ENCODE assay signal across 1 cellular context in the genomic region with DNA sequence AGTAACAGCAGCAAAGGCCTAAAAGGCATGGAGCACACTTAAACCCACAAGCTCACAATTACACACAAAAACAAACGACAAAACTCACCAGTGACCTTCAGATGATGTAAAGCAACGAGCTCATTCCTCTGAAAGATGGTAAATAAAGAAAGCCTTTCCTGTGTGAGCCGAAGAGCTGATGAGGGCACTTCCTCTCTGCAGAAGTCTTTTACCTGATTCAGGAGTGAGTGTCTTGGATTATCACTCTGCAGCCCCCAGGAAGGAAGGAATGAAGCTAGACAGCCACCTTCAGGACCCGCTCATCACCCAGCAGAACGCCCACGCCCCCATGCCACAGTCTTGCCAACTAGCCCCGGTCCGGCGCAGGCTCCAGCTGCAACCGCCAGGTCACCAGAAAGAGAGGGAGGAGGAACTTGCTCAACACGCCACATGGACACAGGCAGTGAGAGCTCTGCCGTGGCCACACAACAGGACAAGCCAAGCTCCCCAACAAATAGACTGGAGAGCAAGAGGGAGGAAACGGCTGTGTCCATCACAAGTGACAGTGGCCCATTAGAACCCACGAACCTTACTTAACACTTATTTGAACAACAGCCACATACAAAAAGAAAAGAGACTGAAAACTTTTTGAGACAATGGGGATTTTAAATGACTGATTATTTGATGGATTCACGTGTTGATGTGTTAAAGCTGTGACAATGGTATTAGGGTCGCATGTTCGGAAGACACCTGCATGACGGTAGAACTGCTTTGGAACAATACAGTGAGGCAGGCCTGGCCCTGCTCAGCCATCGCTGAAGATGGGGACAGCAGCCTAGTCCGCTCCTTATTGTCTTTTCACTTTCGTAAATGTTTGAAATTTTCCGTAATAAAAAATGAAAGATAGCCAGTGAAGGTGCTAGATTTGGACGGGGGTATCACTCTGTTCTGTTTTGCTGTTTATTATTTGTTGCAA.
TF ChIP-seq lines count a peak whose summit lies in the region.

No MANE protein-coding gene starts in this region.

TF ChIP-seq in K562, 482 proteins besides CTCF, POLR2A, EP300 and RAD21 (continued from another document):
- TF ChIP-seq, protein P1, sequence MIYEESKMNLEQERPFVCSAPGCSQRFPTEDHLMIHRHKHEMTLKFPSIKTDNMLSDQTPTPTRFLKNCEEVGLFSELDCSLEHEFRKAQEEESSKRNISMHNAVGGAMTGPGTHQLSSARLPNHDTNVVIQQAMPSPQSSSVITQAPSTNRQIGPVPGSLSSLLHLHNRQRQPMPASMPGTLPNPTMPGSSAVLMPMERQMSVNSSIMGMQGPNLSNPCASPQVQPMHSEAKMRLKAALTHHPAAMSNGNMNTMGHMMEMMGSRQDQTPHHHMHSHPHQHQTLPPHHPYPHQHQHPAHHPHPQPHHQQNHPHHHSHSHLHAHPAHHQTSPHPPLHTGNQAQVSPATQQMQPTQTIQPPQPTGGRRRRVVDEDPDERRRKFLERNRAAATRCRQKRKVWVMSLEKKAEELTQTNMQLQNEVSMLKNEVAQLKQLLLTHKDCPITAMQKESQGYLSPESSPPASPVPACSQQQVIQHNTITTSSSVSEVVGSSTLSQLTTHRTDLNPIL (CRISPR knock-in tag; IDR thresholded peaks at IDR 0.05), result no peak
- TF ChIP-seq NR2C1 (IDR thresholded peaks at IDR 0.05), result no peak
- no peak for TF ChIP-seq NR2C1 (tag; IDR thresholded peaks at IDR 0.05)
- no peak for TF ChIP-seq HLTF (IDR thresholded peaks at IDR 0.05)
- no peak for TF ChIP-seq KLF16 (IDR thresholded peaks at IDR 0.05)
- TF ChIP-seq, protein P2, sequence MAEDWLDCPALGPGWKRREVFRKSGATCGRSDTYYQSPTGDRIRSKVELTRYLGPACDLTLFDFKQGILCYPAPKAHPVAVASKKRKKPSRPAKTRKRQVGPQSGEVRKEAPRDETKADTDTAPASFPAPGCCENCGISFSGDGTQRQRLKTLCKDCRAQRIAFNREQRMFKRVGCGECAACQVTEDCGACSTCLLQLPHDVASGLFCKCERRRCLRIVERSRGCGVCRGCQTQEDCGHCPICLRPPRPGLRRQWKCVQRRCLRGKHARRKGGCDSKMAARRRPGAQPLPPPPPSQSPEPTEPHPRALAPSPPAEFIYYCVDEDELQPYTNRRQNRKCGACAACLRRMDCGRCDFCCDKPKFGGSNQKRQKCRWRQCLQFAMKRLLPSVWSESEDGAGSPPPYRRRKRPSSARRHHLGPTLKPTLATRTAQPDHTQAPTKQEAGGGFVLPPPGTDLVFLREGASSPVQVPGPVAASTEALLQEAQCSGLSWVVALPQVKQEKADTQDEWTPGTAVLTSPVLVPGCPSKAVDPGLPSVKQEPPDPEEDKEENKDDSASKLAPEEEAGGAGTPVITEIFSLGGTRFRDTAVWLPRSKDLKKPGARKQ (CRISPR knock-in tag; IDR thresholded peaks at IDR 0.05), result no peak
- no peak for TF ChIP-seq CSDE1 (IDR thresholded peaks at IDR 0.05)
- TF ChIP-seq SPI1 (IDR thresholded peaks at IDR 0.05; ENCODE audit: borderline replicate concordance, low read depth, low read length), result peak; percentile 80; the same call in 1 of the 2 replicates
- no peak for TF ChIP-seq PTRF (tag; IDR thresholded peaks at IDR 0.05)
- TF ChIP-seq NCOA2 (IDR thresholded peaks at IDR 0.05; ENCODE audit: partially characterized antibody in 2 of 2), result no peak
- TF ChIP-seq ZNF124 (CRISPR knock-in tag; IDR thresholded peaks at IDR 0.05), result no peak
- TF ChIP-seq PRPF4 (IDR thresholded peaks at IDR 0.05; ENCODE audit: insufficient read depth, low read depth, low read length, poor library complexity, severe bottlenecking), result no peak
- TF ChIP-seq ZNF584 (CRISPR knock-in tag; IDR thresholded peaks at IDR 0.05; ENCODE audit: low read depth), result no peak
- no peak for TF ChIP-seq PHF8 (IDR thresholded peaks at IDR 0.05; ENCODE audit: borderline replicate concordance, low read length)
- TF ChIP-seq MYC (IDR thresholded peaks at IDR 0.05; ENCODE audit: low read depth, low read length), result peak; percentile 39
- no peak for TF ChIP-seq MYC (CRISPR knock-in tag; IDR thresholded peaks at IDR 0.05; ENCODE audit: borderline replicate concordance, low read depth)
- TF ChIP-seq THRAP3 (IDR thresholded peaks at IDR 0.05; ENCODE audit: borderline replicate concordance), result no peak
- peak; percentile 47 to 66; a peak in 3 of 4 replicates for TF ChIP-seq NRF1 (conservative IDR thresholded peaks at IDR 0.05 in 1 of 2, IDR thresholded peaks at IDR 0.05 in 1 of 2)
- no peak for TF ChIP-seq ZNF274 (IDR thresholded peaks at IDR 0.05; ENCODE audit: borderline replicate concordance, low read depth, low read length)
- TF ChIP-seq SRSF1 (IDR thresholded peaks at IDR 0.05; ENCODE audit: low read depth, low read length), result no peak
- TF ChIP-seq, protein P3, sequence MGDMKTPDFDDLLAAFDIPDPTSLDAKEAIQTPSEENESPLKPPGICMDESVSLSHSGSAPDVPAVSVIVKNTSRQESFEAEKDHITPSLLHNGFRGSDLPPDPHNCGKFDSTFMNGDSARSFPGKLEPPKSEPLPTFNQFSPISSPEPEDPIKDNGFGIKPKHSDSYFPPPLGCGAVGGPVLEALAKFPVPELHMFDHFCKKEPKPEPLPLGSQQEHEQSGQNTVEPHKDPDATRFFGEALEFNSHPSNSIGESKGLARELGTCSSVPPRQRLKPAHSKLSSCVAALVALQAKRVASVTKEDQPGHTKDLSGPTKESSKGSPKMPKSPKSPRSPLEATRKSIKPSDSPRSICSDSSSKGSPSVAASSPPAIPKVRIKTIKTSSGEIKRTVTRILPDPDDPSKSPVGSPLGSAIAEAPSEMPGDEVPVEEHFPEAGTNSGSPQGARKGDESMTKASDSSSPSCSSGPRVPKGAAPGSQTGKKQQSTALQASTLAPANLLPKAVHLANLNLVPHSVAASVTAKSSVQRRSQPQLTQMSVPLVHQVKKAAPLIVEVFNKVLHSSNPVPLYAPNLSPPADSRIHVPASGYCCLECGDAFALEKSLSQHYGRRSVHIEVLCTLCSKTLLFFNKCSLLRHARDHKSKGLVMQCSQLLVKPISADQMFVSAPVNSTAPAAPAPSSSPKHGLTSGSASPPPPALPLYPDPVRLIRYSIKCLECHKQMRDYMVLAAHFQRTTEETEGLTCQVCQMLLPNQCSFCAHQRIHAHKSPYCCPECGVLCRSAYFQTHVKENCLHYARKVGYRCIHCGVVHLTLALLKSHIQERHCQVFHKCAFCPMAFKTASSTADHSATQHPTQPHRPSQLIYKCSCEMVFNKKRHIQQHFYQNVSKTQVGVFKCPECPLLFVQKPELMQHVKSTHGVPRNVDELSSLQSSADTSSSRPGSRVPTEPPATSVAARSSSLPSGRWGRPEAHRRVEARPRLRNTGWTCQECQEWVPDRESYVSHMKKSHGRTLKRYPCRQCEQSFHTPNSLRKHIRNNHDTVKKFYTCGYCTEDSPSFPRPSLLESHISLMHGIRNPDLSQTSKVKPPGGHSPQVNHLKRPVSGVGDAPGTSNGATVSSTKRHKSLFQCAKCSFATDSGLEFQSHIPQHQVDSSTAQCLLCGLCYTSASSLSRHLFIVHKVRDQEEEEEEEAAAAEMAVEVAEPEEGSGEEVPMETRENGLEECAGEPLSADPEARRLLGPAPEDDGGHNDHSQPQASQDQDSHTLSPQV (IDR thresholded peaks at IDR 0.05), result peak; percentile 71; the same call in 1 of the 2 replicates
- TF ChIP-seq ZNF75A (CRISPR knock-in tag; IDR thresholded peaks at IDR 0.05), result no peak
- no peak for TF ChIP-seq MED1 (CRISPR knock-in tag; IDR thresholded peaks at IDR 0.05; ENCODE audit: borderline replicate concordance)
